ENCODE assay signal across 9 cellular contexts in genomic region chr1:176517484-176517883, GRCh38. TPM values are rescaled to one million over a fixed set of nuclear protein-coding genes. Genes with fewer than 3 reads are reported as not detected.
DNase-seq lines count a peak whose midpoint lies in the region; ATAC-seq and TF ChIP-seq lines count a peak whose summit lies in the region.
"Had no signal": no experiment of that assay in that cellular context is flagged by ENCODE, and none has a peak within 500 bp of the region (broad histone marks: within the 10 kb centered on the region; RNA-seq: fewer than 3 reads in every experiment).

No MANE protein-coding gene starts in this region.

- POLR2A ChIA-PET in activated CD8-positive, alpha-beta T cell treated with anti-CD3 and anti-CD28 coated beads for 36 hours (lab: Charles Lee), result no interaction called here
- POLR2A ChIA-PET in activated CD8-positive, alpha-beta T cell treated with anti-CD3 and anti-CD28 coated beads, Interleukin-2, amount 10 ng/mL, durations not matched to agents 7 days and 5 days (lab: Charles Lee), result no interaction called here

- H3K27ac ChIP-seq in RWPE2 (ENCODE audit: poor library complexity, severe bottlenecking) (no peak overlapping the region), gastrocnemius medialis (peak overlapping the region; percentile 53 to 87 (median 74))

- TF ChIP-seq POLR2A in gastrocnemius medialis (IDR thresholded peaks at IDR 0.05), result peak in 1 of 2 donors; percentile 25

- peak; percentile 16 for DNase-seq in activated CD8-positive, alpha-beta T cell treated with anti-CD3 and anti-CD28 coated beads for 36 hours
- DNase-seq in activated CD8-positive, alpha-beta T cell treated with anti-CD3 and anti-CD28 coated beads, Interleukin-2, amount 10 ng/mL, durations not matched to agents 7 days and 5 days, result no peak
- DNase-seq in RWPE2 (ENCODE audit: low spot score) (no peak), gastrocnemius medialis (peak; percentile 12 to 80), MV-4-11 (lab: John Stamatoyannopoulos, UW) (no peak), NCI-H2227 (lab: John Stamatoyannopoulos, UW; ENCODE audit: unreplicated experiment) (no peak), GM20000 (ENCODE audit: low spot score) (no peak)
- DNase-seq: NCI-H187 had no signal

- no peaks in the 10 kb centered on the region for H3K9me3 ChIP-seq in RWPE2 (ENCODE audit: severe bottlenecking)
- no peaks in the 10 kb centered on the region for H3K9me3 ChIP-seq in gastrocnemius medialis

- H3K4me3 ChIP-seq in RWPE2 (ENCODE audit: severe bottlenecking) (no peak overlapping the region), gastrocnemius medialis (no peak overlapping the region)

- no peaks in the 10 kb centered on the region for H3K4me1 Mint-ChIP-seq in activated CD8-positive, alpha-beta T cell treated with anti-CD3 and anti-CD28 coated beads for 36 hours (ENCODE audit: low read depth)
- H3K4me1 Mint-ChIP-seq in activated CD8-positive, alpha-beta T cell treated with anti-CD3 and anti-CD28 coated beads, Interleukin-2, amount 10 ng/mL, durations not matched to agents 7 days and 5 days (ENCODE audit: low read depth), result peaks cover 9% of the 10 kb centered on the region

- H3K27me3 ChIP-seq in RWPE2 (ENCODE audit: insufficient read depth, poor library complexity, severe bottlenecking) (no peaks in the 10 kb centered on the region), gastrocnemius medialis (no peaks in the 10 kb centered on the region)

- intact Hi-C loops in activated CD8-positive, alpha-beta T cell treated with anti-CD3 and anti-CD28 coated beads for 36 hours (cut with micrococcal nuclease), result no loop called here
- intact Hi-C loops in gastrocnemius medialis (cut with DNase I; ENCODE audit: low total_unique reads), result no loop called here

- in situ Hi-C loops in gastrocnemius medialis (cut with MboI; ENCODE audit: low sequenced_read_pairs in 4 of 4), result no loop called here

- H3K36me3 ChIP-seq in RWPE2 (ENCODE audit: low read depth), result no peaks in the 10 kb centered on the region
- H3K36me3 ChIP-seq in gastrocnemius medialis, result no peaks in the 10 kb centered on the region

- H3K4me1 ChIP-seq in RWPE2 (ENCODE audit: insufficient read depth, poor library complexity, severe bottlenecking) (no peaks in the 10 kb centered on the region), gastrocnemius medialis (peaks cover 0 to 5% of the 10 kb centered on the region in 2 donors)

- H3K27me3 Mint-ChIP-seq in activated CD8-positive, alpha-beta T cell treated with anti-CD3 and anti-CD28 coated beads for 36 hours, result no peaks in the 10 kb centered on the region
- H3K27me3 Mint-ChIP-seq in activated CD8-positive, alpha-beta T cell treated with anti-CD3 and anti-CD28 coated beads, Interleukin-2, amount 10 ng/mL, durations not matched to agents 7 days and 5 days (ENCODE audit: low read depth), result no peaks in the 10 kb centered on the region

- no peak for TF ChIP-seq CTCF in activated CD8-positive, alpha-beta T cell treated with anti-CD3 and anti-CD28 coated beads for 36 hours (IDR thresholded peaks at IDR 0.05)
- no peak for TF ChIP-seq CTCF in RWPE2 (IDR thresholded peaks at IDR 0.05; ENCODE audit: poor library complexity, severe bottlenecking)
- TF ChIP-seq CTCF in gastrocnemius medialis (IDR thresholded peaks at IDR 0.05 in 4 of 5, conservative IDR thresholded peaks at IDR 0.05 in 1 of 5), result no peak
- TF ChIP-seq CTCF in GM20000 (IDR thresholded peaks at IDR 0.05; ENCODE audit: extremely low read depth, missing control alignments), result no peak

- peak; percentile 58 for ATAC-seq in activated CD8-positive, alpha-beta T cell treated with anti-CD3 and anti-CD28 coated beads for 36 hours
- ATAC-seq in activated CD8-positive, alpha-beta T cell treated with anti-CD3 and anti-CD28 coated beads, Interleukin-2, amount 10 ng/mL, durations not matched to agents 7 days and 5 days, result no peak
- ATAC-seq in HG03060 (IDR thresholded peaks at IDR 0.05; ENCODE audit: low read depth, unreplicated experiment) (peak; percentile 69), RWPE2 (ENCODE audit: low read depth) (peak; percentile 77), gastrocnemius medialis (peak; percentile 90 to 95)

- no peaks in the 10 kb centered on the region for H3K9me3 Mint-ChIP-seq in activated CD8-positive, alpha-beta T cell treated with anti-CD3 and anti-CD28 coated beads for 36 hours
- H3K9me3 Mint-ChIP-seq in activated CD8-positive, alpha-beta T cell treated with anti-CD3 and anti-CD28 coated beads, Interleukin-2, amount 10 ng/mL, durations not matched to agents 7 days and 5 days (ENCODE audit: insufficient read depth), result no peaks in the 10 kb centered on the region

- H3K36me3 Mint-ChIP-seq in activated CD8-positive, alpha-beta T cell treated with anti-CD3 and anti-CD28 coated beads for 36 hours (ENCODE audit: low read depth), result no peaks in the 10 kb centered on the region
- no peaks in the 10 kb centered on the region for H3K36me3 Mint-ChIP-seq in activated CD8-positive, alpha-beta T cell treated with anti-CD3 and anti-CD28 coated beads, Interleukin-2, amount 10 ng/mL, durations not matched to agents 7 days and 5 days (ENCODE audit: low read depth)

- H3K4me3 Mint-ChIP-seq in activated CD8-positive, alpha-beta T cell treated with anti-CD3 and anti-CD28 coated beads for 36 hours, result no peak overlapping the region
- no peak overlapping the region for H3K4me3 Mint-ChIP-seq in activated CD8-positive, alpha-beta T cell treated with anti-CD3 and anti-CD28 coated beads, Interleukin-2, amount 10 ng/mL, durations not matched to agents 7 days and 5 days

- no peak overlapping the region for H3K27ac Mint-ChIP-seq in activated CD8-positive, alpha-beta T cell treated with anti-CD3 and anti-CD28 coated beads for 36 hours
- no peak overlapping the region for H3K27ac Mint-ChIP-seq in activated CD8-positive, alpha-beta T cell treated with anti-CD3 and anti-CD28 coated beads, Interleukin-2, amount 10 ng/mL, durations not matched to agents 7 days and 5 days

- CTCF ChIA-PET in activated CD8-positive, alpha-beta T cell treated with anti-CD3 and anti-CD28 coated beads for 36 hours (lab: Charles Lee), result no interaction called here
- CTCF ChIA-PET in activated CD8-positive, alpha-beta T cell treated with anti-CD3 and anti-CD28 coated beads, Interleukin-2, amount 10 ng/mL, durations not matched to agents 7 days and 5 days (lab: Charles Lee), result no interaction called here

RNA-seq across cellular contexts. Expression of gene PAPPA2, which starts 54.5 kb away (rescaled TPM):
- under 1 TPM; 0.07 to 0.13 TPM for total RNA-seq in activated CD8-positive, alpha-beta T cell treated with anti-CD3 and anti-CD28 coated beads for 36 hours
- under 1 TPM; 0.03 to 0.05 TPM for total RNA-seq in activated CD8-positive, alpha-beta T cell treated with anti-CD3 and anti-CD28 coated beads, Interleukin-2, amount 10 ng/mL, durations not matched to agents 7 days and 5 days
- under 1 TPM in 1 of 4 donors, not detected in 3; 0.11 TPM for total RNA-seq in gastrocnemius medialis

Comparison
In these comparisons a context has a peak if more than half of its experiments do, and no peak if none do; other contexts are left out.
1. DNase-seq: peak in activated CD8-positive, alpha-beta T cell treated with anti-CD3 and anti-CD28 coated beads for 36 hours (single experiment) and gastrocnemius medialis (2 of 2); none in activated CD8-positive, alpha-beta T cell treated with anti-CD3 and anti-CD28 coated beads, Interleukin-2, amount 10 ng/mL, durations not matched to agents 7 days and 5 days (single experiment), RWPE2 (single experiment), MV-4-11 (single experiment), NCI-H2227 (single experiment) and GM20000 (single experiment).